In the genomic region with DNA sequence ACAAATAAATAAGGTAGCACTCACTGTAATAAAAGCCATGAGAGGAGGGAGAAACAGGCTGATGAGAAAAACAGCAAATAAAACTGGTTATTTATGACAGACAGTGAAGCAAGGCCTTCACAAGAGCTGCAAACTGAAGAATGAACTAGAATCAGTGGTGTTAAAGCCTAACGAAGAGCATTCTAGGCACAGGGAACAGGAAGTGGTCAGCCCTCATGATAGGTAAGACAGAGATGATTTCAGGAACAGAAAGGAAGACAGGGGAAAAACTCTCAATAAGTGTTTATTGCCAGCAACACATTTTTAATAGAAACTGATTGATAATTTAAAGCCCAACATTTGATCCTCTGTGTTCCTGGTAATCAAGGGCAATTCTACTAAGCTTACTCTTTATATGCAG, we compare ENCODE assay signal across 1 cellular context.
TF ChIP-seq lines count a peak whose summit lies in the region.

No MANE protein-coding gene starts in this region.

TF ChIP-seq in GM12878, 131 proteins besides CTCF, POLR2A, EP300 and RAD21 (continued from another document):
- TF ChIP-seq KLF5 (IDR thresholded peaks at IDR 0.05; ENCODE audit: partially characterized antibody) = no peak
- TF ChIP-seq, protein P1, sequence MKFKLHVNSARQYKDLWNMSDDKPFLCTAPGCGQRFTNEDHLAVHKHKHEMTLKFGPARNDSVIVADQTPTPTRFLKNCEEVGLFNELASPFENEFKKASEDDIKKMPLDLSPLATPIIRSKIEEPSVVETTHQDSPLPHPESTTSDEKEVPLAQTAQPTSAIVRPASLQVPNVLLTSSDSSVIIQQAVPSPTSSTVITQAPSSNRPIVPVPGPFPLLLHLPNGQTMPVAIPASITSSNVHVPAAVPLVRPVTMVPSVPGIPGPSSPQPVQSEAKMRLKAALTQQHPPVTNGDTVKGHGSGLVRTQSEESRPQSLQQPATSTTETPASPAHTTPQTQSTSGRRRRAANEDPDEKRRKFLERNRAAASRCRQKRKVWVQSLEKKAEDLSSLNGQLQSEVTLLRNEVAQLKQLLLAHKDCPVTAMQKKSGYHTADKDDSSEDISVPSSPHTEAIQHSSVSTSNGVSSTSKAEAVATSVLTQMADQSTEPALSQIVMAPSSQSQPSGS (IDR thresholded peaks at IDR 0.05; ENCODE audit: low read length) = no peak
- no peak for TF ChIP-seq IRF4 (IDR thresholded peaks at IDR 0.05; ENCODE audit: low read depth, low read length)
- TF ChIP-seq, protein P2, sequence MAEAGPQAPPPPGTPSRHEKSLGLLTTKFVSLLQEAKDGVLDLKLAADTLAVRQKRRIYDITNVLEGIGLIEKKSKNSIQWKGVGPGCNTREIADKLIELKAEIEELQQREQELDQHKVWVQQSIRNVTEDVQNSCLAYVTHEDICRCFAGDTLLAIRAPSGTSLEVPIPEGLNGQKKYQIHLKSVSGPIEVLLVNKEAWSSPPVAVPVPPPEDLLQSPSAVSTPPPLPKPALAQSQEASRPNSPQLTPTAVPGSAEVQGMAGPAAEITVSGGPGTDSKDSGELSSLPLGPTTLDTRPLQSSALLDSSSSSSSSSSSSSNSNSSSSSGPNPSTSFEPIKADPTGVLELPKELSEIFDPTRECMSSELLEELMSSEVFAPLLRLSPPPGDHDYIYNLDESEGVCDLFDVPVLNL (IDR thresholded peaks at IDR 0.05; ENCODE audit: low read depth, low read length) = no peak
- TF ChIP-seq, protein P3, sequence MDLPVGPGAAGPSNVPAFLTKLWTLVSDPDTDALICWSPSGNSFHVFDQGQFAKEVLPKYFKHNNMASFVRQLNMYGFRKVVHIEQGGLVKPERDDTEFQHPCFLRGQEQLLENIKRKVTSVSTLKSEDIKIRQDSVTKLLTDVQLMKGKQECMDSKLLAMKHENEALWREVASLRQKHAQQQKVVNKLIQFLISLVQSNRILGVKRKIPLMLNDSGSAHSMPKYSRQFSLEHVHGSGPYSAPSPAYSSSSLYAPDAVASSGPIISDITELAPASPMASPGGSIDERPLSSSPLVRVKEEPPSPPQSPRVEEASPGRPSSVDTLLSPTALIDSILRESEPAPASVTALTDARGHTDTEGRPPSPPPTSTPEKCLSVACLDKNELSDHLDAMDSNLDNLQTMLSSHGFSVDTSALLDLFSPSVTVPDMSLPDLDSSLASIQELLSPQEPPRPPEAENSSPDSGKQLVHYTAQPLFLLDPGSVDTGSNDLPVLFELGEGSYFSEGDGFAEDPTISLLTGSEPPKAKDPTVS (IDR thresholded peaks at IDR 0.05; ENCODE audit: low read depth, low read length) = no peak
- 0 out of 2 replicates have a peak, but pooled peaks have one; percentile 25 for TF ChIP-seq DPF2 (IDR thresholded peaks at IDR 0.05)
- no peak for TF ChIP-seq POU2F2 (IDR thresholded peaks at IDR 0.05; ENCODE audit: borderline replicate concordance, low read depth, low read length)
- no peak for TF ChIP-seq CHD2 (IDR thresholded peaks at IDR 0.05; ENCODE audit: borderline replicate concordance, low read depth, low read length)
TF ChIP-seq in GM12878: peak in this region for 9.
